8 cellular contexts compared by ENCODE assay signal in genomic region chr11:45847908-45848316, GRCh38. TPM values are rescaled to one million over a fixed set of nuclear protein-coding genes. Genes with fewer than 3 reads are reported as not detected.
DNase-seq lines count a peak whose midpoint lies in the region; ATAC-seq, FAIRE-seq and TF ChIP-seq lines count a peak whose summit lies in the region.

No MANE protein-coding gene starts in this region.

- TF ChIP-seq CTCF in C4-2B (conservative IDR thresholded peaks at IDR 0.05), result no peak
- peak; percentile 22 for TF ChIP-seq CTCF in cardiac fibroblast (IDR thresholded peaks at IDR 0.05; ENCODE audit: low read depth, low read length)
- TF ChIP-seq CTCF in kidney (IDR thresholded peaks at IDR 0.05; ENCODE audit: borderline replicate concordance, extremely low read depth, insufficient read depth), result no peak

- intact Hi-C loops in kidney (cut with DNase I), result no loop called here

- no peaks in the 10 kb centered on the region for H3K9me3 Mint-ChIP-seq in T-cell

- no peaks in the 10 kb centered on the region for H3K9me3 ChIP-seq in kidney (ENCODE audit: control insufficient read depth in 1 of 2, low read length in 2 of 2)

- H3K27me3 Mint-ChIP-seq in T-cell, result no peaks in the 10 kb centered on the region

- peaks cover 28 to 38% of the 10 kb centered on the region in 2 donors for H3K4me1 ChIP-seq in kidney (ENCODE audit: control insufficient read depth in 1 of 2, insufficient read depth in 1 of 2, low read depth in 1 of 2, low read length in 2 of 2)

- peak overlapping the region; percentile 55 to 88 for H3K9ac ChIP-seq in kidney (ENCODE audit: low read length in 2 of 2)

- H3K27ac Mint-ChIP-seq in T-cell, result peak overlapping the region in 1 of 2 donors; percentile 74

- POLR2A ChIA-PET in T-cell (lab: Charles Lee), result interaction anchor here (0.6 to 0.7 kb wide), 7 partner anchors 12 to 935 kb away, joined by 3 to 7 read pairs (median 4); no protein-coding TSS in a partner anchor

- H3K4me3 Mint-ChIP-seq in T-cell, result peak overlapping the region; percentile 85 to 90 (median 87)

- no peak for FAIRE-seq in GM19239 (lab: Jason Lieb, UNC)
- FAIRE-seq in kidney (lab: Jason Lieb, UNC), result no peak

- peaks cover 12% of the 10 kb centered on the region for H3K36me3 Mint-ChIP-seq in T-cell

- H3K36me3 ChIP-seq in kidney (ENCODE audit: control insufficient read depth in 1 of 2, insufficient read depth in 2 of 2, low read length in 2 of 2), result no peaks in the 10 kb centered on the region

- H3K4me3 ChIP-seq in cardiac fibroblast (replicated peaks in 1 of 2; ENCODE audit: low read depth in 2 of 2, low read length in 2 of 2), result peak overlapping the region; percentile 82 to 90
- peak overlapping the region; percentile 66 to 90 for H3K4me3 ChIP-seq in kidney (ENCODE audit: low read length in 2 of 2)

- H3K4me1 Mint-ChIP-seq in T-cell, result peaks cover 62 to 68% (median 63%) of the 10 kb centered on the region in 3 donors

- CTCF ChIA-PET in T-cell (lab: Charles Lee), result interaction anchor here in 1 of 2 donors (0.6 to 0.9 kb wide), 2 partner anchors 158 to 1368 kb away, joined by 5 read pairs; no protein-coding TSS in a partner anchor

- H3K27ac ChIP-seq in C4-2B (peak overlapping the region; percentile 74), kidney (ENCODE audit: low read depth in 2 of 2, low read length in 2 of 2) (peak overlapping the region; percentile 94 to 96)

- DNase-seq in GM19239 (ENCODE audit: insufficient read length, low spot score), result peak; percentile 28
- peak; percentile 15 for DNase-seq in HS-27A (ENCODE audit: low read depth)
- peak in 31 of 34 experiments; percentile 17 to 60 (median 39) for DNase-seq in T-cell
- DNase-seq in cardiac fibroblast (ENCODE audit: low read depth in 2 of 2), result peak; percentile 62 to 78
- peak; percentile 78 for DNase-seq in kidney
- DNase-seq in stimulated activated CD4-positive, alpha-beta T cell treated with anti-CD3 and anti-CD28 coated beads, Interleukin-1b, Interleukin-23, amount 100 ng/mL, for 48 hours, result peak; percentile 48
- no peak for DNase-seq in GM19240 (ENCODE audit: insufficient read length, low spot score)

- peak; percentile 7 to 23 (median 20) for ATAC-seq in T-cell (replicated peaks in 1 of 4)

RNA-seq across cellular contexts. Expression of gene CRY2, which starts 0.6 kb away (rescaled TPM):
- total RNA-seq in T-cell (100 to 1,000 TPM in 2 of 5 donors, 10 to 100 TPM in 3; 54.0 to 198 (median 63.5) TPM), kidney (44.5 TPM)
- 20.7 TPM for polyA plus RNA-seq in kidney (ENCODE audit: insufficient read depth, low read depth, low replicate concordance)

RNA-seq across cellular contexts. Expression of gene MAPK8IP1, which starts 37.5 kb away (rescaled TPM):
- total RNA-seq in T-cell (1 to 10 TPM in 4 of 5 donors, under 1 TPM in 1; 0.90 to 9.9 (median 1.8) TPM), kidney (15.7 TPM)
- polyA plus RNA-seq in kidney (ENCODE audit: insufficient read depth, low read depth, low replicate concordance), result 24.8 TPM

RNA-seq across cellular contexts. Expression of gene SLC35C1, which starts 43.0 kb away (rescaled TPM):
- total RNA-seq in T-cell (10 to 100 TPM in 4 of 5 donors, 1 to 10 TPM in 1; 8.3 to 27.0 (median 23.9) TPM), kidney (20.6 TPM)
- 5.7 TPM for polyA plus RNA-seq in kidney (ENCODE audit: insufficient read depth, low read depth, low replicate concordance)

RNA-seq across cellular contexts. Expression of gene FREY1, which starts 59.2 kb away (rescaled TPM):
- total RNA-seq in T-cell (1 to 10 TPM; 2.5 to 6.8 (median 4.6) TPM), kidney (1.0 TPM)
- 0.99 TPM for polyA plus RNA-seq in kidney (ENCODE audit: insufficient read depth, low read depth, low replicate concordance)
